Comparison of ENCODE assay signal across 8 cellular contexts in the genomic region with DNA sequence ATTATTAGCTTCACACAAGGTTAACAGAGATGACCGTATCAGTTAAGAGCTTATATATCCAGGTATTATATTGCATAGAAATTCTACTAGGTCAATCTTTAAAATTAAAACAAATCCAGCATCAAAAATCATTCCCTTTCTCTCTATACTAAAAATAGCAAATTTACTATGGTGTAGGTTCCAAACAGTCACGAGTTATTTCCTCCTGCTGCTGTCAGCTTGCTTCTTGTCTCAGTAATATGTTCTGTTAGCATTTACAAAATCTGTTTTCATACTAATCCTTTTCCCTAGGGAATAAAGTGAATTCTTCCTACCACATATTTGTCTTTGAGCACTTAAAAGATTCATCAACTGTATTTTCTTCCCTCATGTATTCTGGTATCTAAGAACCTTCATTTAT. TPM values are rescaled to one million over a fixed set of nuclear protein-coding genes. Genes with fewer than 3 reads are reported as not detected.
DNase-seq lines count a peak whose midpoint lies in the region; FAIRE-seq and TF ChIP-seq lines count a peak whose summit lies in the region.

No MANE protein-coding gene starts in this region.

- POLR2A ChIA-PET in AG04449 (lab: Yijun Ruan, JAX) = no interaction called here

- CTCF ChIA-PET in AG04449 (lab: Yijun Ruan, JAX) = interaction anchor here (0.8 to 3.9 kb wide), 2 partner anchors 25 to 63 kb away, joined by 3 to 21 read pairs; no protein-coding TSS in a partner anchor

- peak overlapping the region; percentile 86 for H3K4me3 ChIP-seq in AG04449 (ENCODE audit: low read depth, low read length)
- peak overlapping the region; percentile 80 for H3K4me3 ChIP-seq in HUES48 (ENCODE audit: low read depth, low read length)
- peak overlapping the region; percentile 83 to 88 (median 87) for H3K4me3 ChIP-seq in breast epithelium

- DNase-seq in AG04449 (ENCODE audit: low read depth, low spot score) = no peak
- no peak for DNase-seq in breast epithelium (ENCODE audit: low spot score in 2 of 2)
- DNase-seq in midbrain (lab: John Stamatoyannopoulos, UW) = peak; percentile 8
- DNase-seq in GM19239 (ENCODE audit: insufficient read length, low spot score) = no peak
- no peak for DNase-seq in GM10266 (ENCODE audit: extremely low spot score)
- no peak for DNase-seq in activated effector memory CD4-positive, alpha-beta T cell treated with Interleukin-2 at 50 U/mL for 16 hours
- no peak for DNase-seq in stimulated activated CD4-positive, alpha-beta T cell treated with anti-CD3 and anti-CD28 coated beads, Interleukin-2, amount 100 ng/mL, for 48 hours

- H3K9ac ChIP-seq in HUES48 (ENCODE audit: low read depth, low read length) = no peak overlapping the region

- TF ChIP-seq CTCF in AG04449 (IDR thresholded peaks at IDR 0.05; ENCODE audit: insufficient read depth, low read length, missing control alignments) = no peak
- no peak for TF ChIP-seq CTCF in breast epithelium (IDR thresholded peaks at IDR 0.05)
- TF ChIP-seq CTCF in GM10266 (IDR thresholded peaks at IDR 0.05; ENCODE audit: control insufficient read depth, insufficient read depth, low read depth, missing control alignments) = no peak

- intact Hi-C loops in breast epithelium (cut with DNase I; ENCODE audit: low total_unique reads) = no loop called here

- H3K27me3 ChIP-seq in HUES48 (ENCODE audit: control insufficient read depth, insufficient read depth, low read length) (no peaks in the 10 kb centered on the region), breast epithelium (no peaks in the 10 kb centered on the region)

- H3K4me1 ChIP-seq in HUES48 (ENCODE audit: control insufficient read depth, insufficient read depth, low read length) (peaks cover 30% of the 10 kb centered on the region), breast epithelium (peaks cover 0 to 12% of the 10 kb centered on the region in 2 donors)

- TF ChIP-seq POLR2A in breast epithelium (IDR thresholded peaks at IDR 0.05) = no peak

- H3K36me3 ChIP-seq in HUES48 (ENCODE audit: control insufficient read depth, insufficient read depth, low read length) (peaks cover 44% of the 10 kb centered on the region), breast epithelium (no peaks in the 10 kb centered on the region)

- no peak overlapping the region for H3K27ac ChIP-seq in HUES48 (ENCODE audit: low read depth, low read length)
- peak overlapping the region; percentile 99 for H3K27ac ChIP-seq in breast epithelium

- no peaks in the 10 kb centered on the region for H3K9me3 ChIP-seq in HUES48 (ENCODE audit: control insufficient read depth, insufficient read depth, low read length)
- no peaks in the 10 kb centered on the region for H3K9me3 ChIP-seq in breast epithelium

- FAIRE-seq in GM19239 (lab: Jason Lieb, UNC) = no peak

RNA-seq across cellular contexts. Expression of a gene that starts 2.5 kb away (rescaled TPM):
- 100 to 1,000 TPM in 2 of 3 donors, 10 to 100 TPM in 1; 88.5 to 108 (median 108) TPM for total RNA-seq in breast epithelium
